In the genomic region with DNA sequence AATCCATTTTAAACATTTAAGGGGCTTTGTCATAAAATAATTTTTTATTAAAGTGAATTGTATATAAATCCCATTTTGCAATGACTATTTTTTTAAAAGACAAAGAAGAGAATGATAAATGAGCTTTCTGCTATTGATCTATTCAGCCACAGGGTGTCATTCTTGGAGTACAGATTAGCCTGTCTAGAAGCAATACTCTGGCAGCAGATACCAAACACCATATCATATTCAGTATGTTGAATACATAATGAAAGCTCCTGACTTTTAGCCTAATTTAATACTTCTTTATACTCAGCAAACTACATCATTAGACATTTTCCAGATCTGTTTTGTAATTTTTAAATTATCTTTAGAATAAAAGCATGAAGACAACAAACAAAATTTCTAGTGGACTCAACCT, we compare ENCODE assay signal across 8 cellular contexts.
A peak's percentile ranks its signal among the peaks of the same experiment; 100 is the strongest.
DNase-seq lines count a peak whose midpoint lies in the region; ATAC-seq, FAIRE-seq and TF ChIP-seq lines count a peak whose summit lies in the region.

No MANE protein-coding gene starts in this region.

- H3K9me3 ChIP-seq in hepatocyte (ENCODE audit: low read depth): no peaks in the 10 kb centered on the region

- no peak for ATAC-seq in stimulated activated memory B cell treated with anti-CD40 and anti-IgM and Interleukin-4, amounts not matched to agents 10 μg/mL and 1 μg/mL and 100 μg/mL, for 72 hours
- ATAC-seq in GM21390 (IDR thresholded peaks at IDR 0.05; ENCODE audit: unreplicated experiment): no peak

- TF ChIP-seq CTCF in WI38 (IDR thresholded peaks at IDR 0.05; ENCODE audit: low read depth, low read length): peak; percentile 32; the same call in 1 of the 2 replicates
- peak; percentile 67 for TF ChIP-seq CTCF in hepatocyte (IDR thresholded peaks at IDR 0.05; ENCODE audit: poor library complexity)

- H3K36me3 Mint-ChIP-seq in stimulated activated memory B cell treated with anti-CD40 and anti-IgM and Interleukin-4, amounts not matched to agents 10 μg/mL and 1 μg/mL and 100 μg/mL, for 72 hours: no peaks in the 10 kb centered on the region

- H2AFZ ChIP-seq in hepatocyte: no peak overlapping the region

- H4K20me1 ChIP-seq in hepatocyte (ENCODE audit: insufficient read depth, poor library complexity, severe bottlenecking): no peaks in the 10 kb centered on the region

- H3K27ac Mint-ChIP-seq in stimulated activated memory B cell treated with anti-CD40 and anti-IgM and Interleukin-4, amounts not matched to agents 10 μg/mL and 1 μg/mL and 100 μg/mL, for 72 hours: no peak overlapping the region

- H3K4me1 ChIP-seq in hepatocyte (ENCODE audit: insufficient read depth): no peaks in the 10 kb centered on the region

- DNase-seq in DMS 273 (lab: John Stamatoyannopoulos, UW; ENCODE audit: unreplicated experiment): peak; percentile 56
- DNase-seq in MV-4-11 (lab: John Stamatoyannopoulos, UW): peak; percentile 15
- peak; percentile 40 for DNase-seq in hepatocyte (ENCODE audit: low spot score)
- peak; percentile 12 for DNase-seq in urothelium cell line (ENCODE audit: low spot score)
- no peak for DNase-seq in GDM1 (lab: John Stamatoyannopoulos, UW)

- H3K4me1 Mint-ChIP-seq in stimulated activated memory B cell treated with anti-CD40 and anti-IgM and Interleukin-4, amounts not matched to agents 10 μg/mL and 1 μg/mL and 100 μg/mL, for 72 hours: no peaks in the 10 kb centered on the region

- H3K9me3 Mint-ChIP-seq in stimulated activated memory B cell treated with anti-CD40 and anti-IgM and Interleukin-4, amounts not matched to agents 10 μg/mL and 1 μg/mL and 100 μg/mL, for 72 hours: no peaks in the 10 kb centered on the region

- FAIRE-seq in urothelium cell line (lab: Jason Lieb, UNC): no peak

- no peaks in the 10 kb centered on the region for H3K79me2 ChIP-seq in hepatocyte

- H3K36me3 ChIP-seq in hepatocyte (replicated peaks; ENCODE audit: insufficient read depth, low read depth): no peaks in the 10 kb centered on the region

- no peaks in the 10 kb centered on the region for H3K27me3 ChIP-seq in hepatocyte

- H3K9me2 ChIP-seq in hepatocyte (replicated peaks; ENCODE audit: insufficient read depth): no peaks in the 10 kb centered on the region

- no peak overlapping the region for H3K4me2 ChIP-seq in hepatocyte

- H3K4me3 ChIP-seq in WI38 (ENCODE audit: low read depth, low read length) (no peak overlapping the region), hepatocyte (no peak overlapping the region)

- H3K27me3 Mint-ChIP-seq in stimulated activated memory B cell treated with anti-CD40 and anti-IgM and Interleukin-4, amounts not matched to agents 10 μg/mL and 1 μg/mL and 100 μg/mL, for 72 hours: no peaks in the 10 kb centered on the region

- no peak overlapping the region for H3K4me3 Mint-ChIP-seq in stimulated activated memory B cell treated with anti-CD40 and anti-IgM and Interleukin-4, amounts not matched to agents 10 μg/mL and 1 μg/mL and 100 μg/mL, for 72 hours

- H3K27ac ChIP-seq in hepatocyte: no peak overlapping the region
